ENCODE assay signal across 21 cellular contexts in genomic region chr4:7499661-7500060, GRCh38.
"Had no signal": no experiment of that assay in that cellular context is flagged by ENCODE, and none has a peak within 500 bp of the region (broad histone marks: within the 10 kb centered on the region; RNA-seq: fewer than 3 reads in every experiment).

No MANE protein-coding gene starts in this region.

- ATAC-seq: activated T-helper 17 cell treated with anti-CD3 and anti-CD28 coated beads, Interleukin-2, amount 50 U/mL, for 72 hours; T-cell had no signal

- DNase-seq: activated CD4-positive, alpha-beta memory T cell treated with anti-CD3 and anti-CD28 coated beads, Interleukin-2, amount 10 ng/mL, durations not matched to agents 7 days and 5 days; activated CD4-positive, alpha-beta T cell treated with anti-CD3 and anti-CD28 coated beads, Interleukin-2, amount 50 U/mL, for 1 hour; activated CD4-positive, CD25-positive, alpha-beta regulatory T cell; activated gamma-delta T cell; activated naive CD4-positive, alpha-beta T cell treated with anti-CD3 and anti-CD28 coated beads for 36 hours; activated T-cell treated with anti-CD3 and anti-CD28 coated beads for 4 hours; activated T-cell treated with anti-CD3 and anti-CD28 coated beads, Interleukin-2, amount 50 U/mL, for 48 hours; amygdala; cortex of kidney; Kasumi-1; KBM-7; NCI-H1436; NCI-H1694 treated with DMSO at 0.1 percent for 48 hours; NCI-H2029 treated with DMSO at 0.1 percent for 48 hours; NCI-H446 treated with DMSO at 0.1 percent for 48 hours; NCI-H524 treated with DMSO at 0.1 percent for 48 hours; NCI-H774; PC-9; SHP77 treated with DMSO at 0.1 percent for 48 hours; T-cell had no signal
